Comparison of ENCODE assay signal across 19 cellular contexts in the genomic region with DNA sequence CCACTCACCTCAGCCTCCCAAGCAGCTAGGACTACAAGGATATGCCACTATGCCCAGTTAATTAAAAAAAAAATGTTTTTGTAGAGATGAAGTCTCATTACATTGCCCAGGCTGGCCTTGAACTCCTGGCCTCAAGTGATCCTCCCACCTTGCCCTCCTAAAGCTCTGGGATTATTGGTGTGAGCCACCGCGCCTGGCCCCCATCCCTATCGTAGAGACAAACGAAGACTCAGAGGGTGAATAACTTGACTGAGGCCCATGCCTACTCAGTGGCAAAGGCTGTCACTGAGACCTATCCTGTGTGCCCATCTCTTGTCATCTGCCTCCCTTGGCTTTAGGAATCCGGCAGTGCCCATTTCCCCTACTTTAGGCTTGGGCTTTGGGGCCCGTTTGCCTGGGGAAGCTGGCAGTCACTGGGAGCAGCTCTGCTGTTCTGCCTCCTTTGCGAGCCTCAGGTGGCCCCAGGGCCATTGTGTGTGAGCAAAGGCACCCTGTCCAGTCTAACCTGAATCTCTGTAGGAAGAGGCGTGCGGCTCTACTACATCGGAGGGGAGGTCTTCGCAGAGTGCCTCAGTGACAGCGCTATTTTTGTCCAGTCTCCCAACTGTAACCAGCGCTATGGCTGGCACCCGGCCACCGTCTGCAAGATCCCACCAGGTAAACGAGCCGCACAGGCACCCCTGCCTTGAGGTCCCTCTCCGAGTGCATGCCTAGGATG.
A peak's percentile ranks its signal among the peaks of the same experiment; 100 is the strongest.
DNase-seq lines count a peak whose midpoint lies in the region; ATAC-seq, FAIRE-seq and TF ChIP-seq lines count a peak whose summit lies in the region.
"Had no signal": no experiment of that assay in that cellular context is flagged by ENCODE, and none has a peak within 500 bp of the region (broad histone marks: within the 10 kb centered on the region; RNA-seq: fewer than 3 reads in every experiment).

No MANE protein-coding gene starts in this region.

- no peaks in the 10 kb centered on the region for H3K79me2 ChIP-seq in H1 (ENCODE audit: control insufficient read depth in 1 of 2, insufficient read depth in 2 of 2, low read length in 2 of 2)

- peak overlapping the region; percentile 77 for H4K91ac ChIP-seq in IMR-90 (ENCODE audit: insufficient read depth, low read depth, low read length)
- H4K91ac ChIP-seq in H1 (replicated peaks; ENCODE audit: insufficient read length, low read length): no peak overlapping the region

- H3K27me3 ChIP-seq in CD4-positive, alpha-beta memory T cell (ENCODE audit: insufficient read depth, low read length): no peaks in the 10 kb centered on the region
- H3K27me3 ChIP-seq in IMR-90 (ENCODE audit: control insufficient read depth, insufficient read depth, low read length) (no peaks in the 10 kb centered on the region), H1 (replicated peaks in 1 of 4; ENCODE audit: control insufficient read depth in 3 of 4, extremely low read depth in 1 of 4, insufficient read depth in 3 of 4, low read length in 3 of 4) (no peaks in the 10 kb centered on the region)
- H3K27me3 ChIP-seq: ovary had no signal

- H2BK5ac ChIP-seq in IMR-90 (ENCODE audit: low read depth, low read length, poor library complexity, severe bottlenecking): peak overlapping the region; percentile 76
- no peak overlapping the region for H2BK5ac ChIP-seq in H1 (ENCODE audit: low read depth, low read length)

- CTCF ChIA-PET in CD4-positive, alpha-beta memory T cell (lab: Charles Lee; ENCODE audit: partially characterized antibody): interaction anchor here (0.7 kb wide), 1 partner anchor 15 kb away, joined by 3 read pairs; no protein-coding TSS in a partner anchor
- CTCF ChIA-PET in IMR-90 (lab: Yijun Ruan, JAX): no interaction called here
- CTCF ChIA-PET in H1 (lab: Charles Lee; ENCODE audit: partially characterized antibody): interaction anchor here (0.6 to 1.8 kb wide), 6 partner anchors 10 to 238 kb away, joined by 3 to 7 read pairs (median 3); no protein-coding TSS in a partner anchor

- peak overlapping the region in 1 of 8 donors; percentile 13 for H3K4me3 Mint-ChIP-seq in CD4-positive, alpha-beta memory T cell
- H3K4me3 Mint-ChIP-seq: T-helper 2 cell treated with Interferon-gamma antibody and Interleukin-4, amounts not matched to agents 5 μg/mL and 100 μg/mL, for 36 hours; WTC11 had no signal

- no peak for ATAC-seq in IMR-90 (ENCODE audit: low read depth)
- ATAC-seq in sciatic nerve: no peak
- no peak for ATAC-seq in GM21737 (IDR thresholded peaks at IDR 0.05; ENCODE audit: unreplicated experiment)
- ATAC-seq: WTC11 had no signal

- H3K14ac ChIP-seq in IMR-90 (replicated peaks; ENCODE audit: low read depth, low read length) (peak overlapping the region; percentile 74), H1 (ENCODE audit: insufficient read length) (no peak overlapping the region)

- peaks cover 64% of the 10 kb centered on the region for H3K36me3 ChIP-seq in CD4-positive, alpha-beta memory T cell (ENCODE audit: insufficient read depth, low read length)
- H3K36me3 ChIP-seq in IMR-90 (ENCODE audit: control insufficient read depth, insufficient read depth, low read length) (peaks cover 88% of the 10 kb centered on the region), H1 (ENCODE audit: control insufficient read depth in 2 of 4, insufficient read depth in 4 of 4, low read length in 3 of 4) (peaks cover 0 to 5% (median 4%) of the 10 kb centered on the region in 4 experiments; a peak in 6 of 8 replicates)
- H3K36me3 ChIP-seq: ovary had no signal

- WGBS in IMR-90 (ENCODE audit: extremely low coverage in 2 of 2, insufficient read length in 1 of 2), 2 experiments: 93% methylated on average over 13 of the region's 18 CpGs; no CpG with 5 or more reads in 1 of the 2 experiments
- 93% methylated on average over 18 of the region's 18 CpGs; no CpG with 5 or more reads in 1 of the 2 experiments for WGBS in H1 (ENCODE audit: extremely low coverage in 1 of 2, insufficient coverage in 1 of 2, insufficient read length in 1 of 2, insufficient replicate concordance in 2 of 2, low coverage in 1 of 2, low lambda C conversion rate in 2 of 2, missing lambda C conversion rate in 1 of 2), 2 experiments

- H2BK20ac ChIP-seq in IMR-90 (ENCODE audit: low read depth, low read length) (peak overlapping the region; percentile 64), H1 (ENCODE audit: low read length) (no peak overlapping the region)

- TF ChIP-seq EP300 in H1 (IDR thresholded peaks at IDR 0.05; ENCODE audit: borderline replicate concordance in 1 of 2, low read depth in 2 of 2, low read length in 2 of 2): no peak

- H3K4me1 ChIP-seq in CD4-positive, alpha-beta memory T cell (ENCODE audit: insufficient read depth, low read length): no peaks in the 10 kb centered on the region
- H3K4me1 ChIP-seq in IMR-90 (ENCODE audit: control insufficient read depth, insufficient read depth, low read length): peaks cover 60% of the 10 kb centered on the region
- peaks cover 0 to 2% (median 0%) of the 10 kb centered on the region in 4 experiments; a peak in 1 of 7 replicates for H3K4me1 ChIP-seq in H1 (replicated peaks in 1 of 4; ENCODE audit: control insufficient read depth in 3 of 4, insufficient read depth in 4 of 4, low read length in 3 of 4)

- 0 out of 2 replicates have a peak overlapping the region, but pooled peaks have one; percentile 7 for H2BK12ac ChIP-seq in H1 (ENCODE audit: low read depth, low read length)

- H4K5ac ChIP-seq in IMR-90 (ENCODE audit: low read depth, low read length): peak overlapping the region; percentile 58
- H4K5ac ChIP-seq in H1 (ENCODE audit: insufficient read length, low read depth, low read length): no peak overlapping the region

- no peak for TF ChIP-seq POLR2A in IMR-90 (IDR thresholded peaks at IDR 0.05; ENCODE audit: low read depth, low read length)
- TF ChIP-seq POLR2A in H1 (IDR thresholded peaks at IDR 0.05; ENCODE audit: control extremely low read depth in 1 of 2, low read depth in 2 of 2, low read length in 2 of 2): no peak

- H4K8ac ChIP-seq in IMR-90 (ENCODE audit: low read depth in 2 of 2, low read length in 2 of 2) (peak overlapping the region; percentile 29 to 76), H1 (ENCODE audit: extremely low read depth, insufficient read depth, low read length) (peak overlapping the region; percentile 41; the same call in 1 of the 2 replicates)

- H3K4me3 ChIP-seq in CD4-positive, alpha-beta memory T cell (ENCODE audit: low read length in 2 of 2): no peak overlapping the region
- H3K4me3 ChIP-seq in IMR-90 (ENCODE audit: insufficient read depth, low read depth, low read length) (no peak overlapping the region), H1 (ENCODE audit: extremely low read depth in 1 of 4, insufficient read depth in 2 of 4, low read depth in 3 of 4, low read length in 4 of 4) (no peak overlapping the region), coronary artery (no peak overlapping the region)
- H3K4me3 ChIP-seq: ovary had no signal

- peak overlapping the region; percentile 86 for H3K4ac ChIP-seq in IMR-90 (ENCODE audit: low read depth, low read length)
- no peak overlapping the region for H3K4ac ChIP-seq in H1 (replicated peaks; ENCODE audit: insufficient read length, low read depth, low read length)

- no peaks in the 10 kb centered on the region for H3K9me3 ChIP-seq in CD4-positive, alpha-beta memory T cell (ENCODE audit: control insufficient read depth in 1 of 2, low read length in 2 of 2)
- H3K9me3 ChIP-seq in IMR-90 (ENCODE audit: control insufficient read depth, insufficient read depth, low read length) (no peaks in the 10 kb centered on the region), H1 (ENCODE audit: insufficient read depth in 2 of 2, low read depth in 1 of 2, low read length in 1 of 2) (no peaks in the 10 kb centered on the region)
- H3K9me3 ChIP-seq: ovary had no signal

- H3K4me1 Mint-ChIP-seq in CD4-positive, alpha-beta memory T cell: peaks cover 1 to 8% (median 7%) of the 10 kb centered on the region in 4 donors
- H3K4me1 Mint-ChIP-seq: WTC11 had no signal

- no peak overlapping the region for H3K27ac ChIP-seq in CD4-positive, alpha-beta memory T cell (ENCODE audit: low read depth, low read length)
- H3K27ac ChIP-seq in IMR-90 (ENCODE audit: insufficient read depth, low read length) (peak overlapping the region; percentile 82), H1 (ENCODE audit: low read depth, low read length) (no peak overlapping the region), coronary artery (peak overlapping the region in 1 of 2 donors; percentile 79)

- H3K79me1 ChIP-seq in IMR-90 (ENCODE audit: low read depth in 1 of 2, low read length in 2 of 2) (peaks cover 64 to 96% of the 10 kb centered on the region in 2 experiments), H1 (ENCODE audit: low read depth, low read length) (no peaks in the 10 kb centered on the region)

- peaks cover 50 to 78% of the 10 kb centered on the region in 2 donors for H3K36me3 Mint-ChIP-seq in CD4-positive, alpha-beta memory T cell

- no peaks in the 10 kb centered on the region for H3K27me3 Mint-ChIP-seq in CD4-positive, alpha-beta memory T cell

- H3K23me2 ChIP-seq in H1 (ENCODE audit: low read depth, low read length): no peaks in the 10 kb centered on the region

- H4K20me1 ChIP-seq in IMR-90 (ENCODE audit: insufficient read depth, low read length): no peaks in the 10 kb centered on the region
- H4K20me1 ChIP-seq in H1 (replicated peaks in 1 of 2; ENCODE audit: control insufficient read depth in 1 of 2, insufficient read depth in 2 of 2, low read length in 2 of 2): peaks cover 0 to 4% of the 10 kb centered on the region in 2 experiments

- H2AFZ ChIP-seq in IMR-90 (replicated peaks; ENCODE audit: low read length, poor library complexity): no peak overlapping the region
- no peak overlapping the region for H2AFZ ChIP-seq in H1 (ENCODE audit: low read length)

- BruUV-seq in IMR-90 (replicated peaks; lab: Mats Ljungman, UMichigan): no TSS peak

- peak overlapping the region; percentile 37 for H3K9ac ChIP-seq in IMR-90 (ENCODE audit: low read depth, low read length)
- H3K9ac ChIP-seq in H1 (replicated peaks in 1 of 4; ENCODE audit: extremely low read depth in 1 of 4, low read depth in 3 of 4, low read length in 3 of 4): no peak overlapping the region

- H3K18ac ChIP-seq in IMR-90 (ENCODE audit: low read depth, low read length) (peak overlapping the region; percentile 44), H1 (ENCODE audit: extremely low read depth, low read length) (no peak overlapping the region)

- in situ Hi-C loops in IMR-90 (cut with MboI; ENCODE audit: low sequenced_read_pairs): no loop called here

- TF ChIP-seq RAD21 in IMR-90 (IDR thresholded peaks at IDR 0.05; ENCODE audit: low read length) (no peak), H1 (IDR thresholded peaks at IDR 0.05 in 1 of 2, conservative IDR thresholded peaks at IDR 0.05 in 1 of 2; ENCODE audit: low read depth in 2 of 2, low read length in 2 of 2) (no peak)

- FAIRE-seq in H1 (lab: Jason Lieb, UNC) (no peak), GM19239 (lab: Jason Lieb, UNC) (no peak)
- FAIRE-seq: astrocyte, colon, frontal cortex, G401.6 had no signal

- POLR2A ChIA-PET in CD4-positive, alpha-beta memory T cell (lab: Charles Lee; ENCODE audit: partially characterized antibody): no interaction called here
- POLR2A ChIA-PET in IMR-90 (lab: Charles Lee; ENCODE audit: unreplicated experiment) (no interaction called here), H1 (lab: Charles Lee; ENCODE audit: partially characterized antibody) (interaction anchor here (0.5 to 1.1 kb wide), 2 partner anchors 9 to 106 kb away, joined by 3 to 4 read pairs; no protein-coding TSS in a partner anchor)

- peak overlapping the region; percentile 67; the same call in 2 of the 3 replicates for H2BK15ac ChIP-seq in IMR-90 (ENCODE audit: low read depth, low read length)
- H2BK15ac ChIP-seq in H1 (ENCODE audit: low read length): no peak overlapping the region

- peak overlapping the region; percentile 66; the same call in 1 of the 2 replicates for H3K23ac ChIP-seq in IMR-90 (ENCODE audit: low read depth, low read length)
- H3K23ac ChIP-seq in H1 (ENCODE audit: insufficient read length): no peak overlapping the region

- peaks cover 0 to 3% (median 0%) of the 10 kb centered on the region in 8 donors for H3K9me3 Mint-ChIP-seq in CD4-positive, alpha-beta memory T cell
- H3K9me3 Mint-ChIP-seq: T-helper 2 cell treated with Interferon-gamma antibody and Interleukin-4, amounts not matched to agents 5 μg/mL and 100 μg/mL, for 36 hours; WTC11 had no signal

- peak overlapping the region; percentile 17 for H2AK9ac ChIP-seq in IMR-90 (replicated peaks; ENCODE audit: low read depth, low read length, poor library complexity)

- intact Hi-C loops in CD4-positive, alpha-beta memory T cell (cut with micrococcal nuclease): loop anchor here (5.0 kb wide), 1 partner anchor 117 kb away; the partner anchor contains the start of gene SMAD3
- intact Hi-C loops in IMR-90 (cut with micrococcal nuclease): no loop called here
- intact Hi-C loops in sciatic nerve (cut with DNase I): no loop called here

- 0 out of 2 replicates have a peak overlapping the region, but pooled peaks have one; percentile 22 for H3K56ac ChIP-seq in IMR-90 (ENCODE audit: extremely low read depth, insufficient read depth, low read length)
- H3K56ac ChIP-seq in H1 (replicated peaks; ENCODE audit: insufficient read length, low read depth, low read length): no peak overlapping the region

- no peak for DNase-seq in CD4-positive, alpha-beta memory T cell
- DNase-seq in IMR-90 (no peak), H1 (ENCODE audit: low read depth in 1 of 2, low spot score in 2 of 2) (no peak), sciatic nerve (ENCODE audit: low spot score) (peak; percentile 61), HT-29 (ENCODE audit: low spot score) (no peak), GM19239 (ENCODE audit: insufficient read length, low spot score) (no peak), coronary artery (ENCODE audit: low spot score) (no peak)
- DNase-seq: NCI-H1436 treated with DMSO at 0.1 percent for 48 hours; NCI-H774; OCI-M1; stimulated activated CD4-positive, alpha-beta T cell treated with anti-CD3 and anti-CD28 coated beads, Interleukin-4, amount 100 ng/mL, for 1 hour had no signal

- H3K27ac Mint-ChIP-seq in CD4-positive, alpha-beta memory T cell: peak overlapping the region in 5 of 7 donors; percentile 10 to 53 (median 19)
- H3K27ac Mint-ChIP-seq: T-helper 2 cell treated with Interferon-gamma antibody and Interleukin-4, amounts not matched to agents 5 μg/mL and 100 μg/mL, for 36 hours had no signal

- peak overlapping the region; percentile 95 for H2AK5ac ChIP-seq in IMR-90 (ENCODE audit: low read depth, low read length)
- H2AK5ac ChIP-seq in H1 (ENCODE audit: low read depth, low read length): no peak overlapping the region

- dilution Hi-C loops in IMR-90 (cut with HindIII; ENCODE audit: low sequenced_read_pairs, unreplicated experiment): no loop called here

- peaks cover 68% of the 10 kb centered on the region for H3K9me1 ChIP-seq in IMR-90 (ENCODE audit: insufficient read depth, low read length)

- H2BK120ac ChIP-seq in IMR-90 (ENCODE audit: low read depth, low read length) (peak overlapping the region; percentile 81), H1 (replicated peaks; ENCODE audit: low read depth, low read length) (no peak overlapping the region)

- no peak for TF ChIP-seq CTCF in IMR-90 (conservative IDR thresholded peaks at IDR 0.05; ENCODE audit: low read depth, low read length)
- TF ChIP-seq CTCF in H1 (IDR thresholded peaks at IDR 0.05; ENCODE audit: control extremely low read depth in 1 of 3, insufficient read depth in 1 of 3, low read depth in 1 of 3, low read length in 3 of 3): no peak
- no peak for TF ChIP-seq CTCF in coronary artery (IDR thresholded peaks at IDR 0.05)

- H3K4me2 ChIP-seq in IMR-90 (ENCODE audit: low read depth, low read length) (no peak overlapping the region), H1 (ENCODE audit: insufficient read depth in 1 of 2, low read depth in 2 of 2, low read length in 2 of 2) (no peak overlapping the region)
